19 cellular contexts compared by ENCODE assay signal in genomic region chr3:157868881-157869280, GRCh38.
"Had no signal": no experiment of that assay in that cellular context is flagged by ENCODE, and none has a peak within 500 bp of the region (broad histone marks: within the 10 kb centered on the region; RNA-seq: fewer than 3 reads in every experiment).

No MANE protein-coding gene starts in this region.

- H3K27ac ChIP-seq: upper lobe of left lung, WERI-Rb-1 had no signal

- H3K4me1 ChIP-seq: upper lobe of left lung had no signal

- ATAC-seq: activated T-cell treated with anti-CD3 and anti-CD28 coated beads, Interleukin-2, amount 50 U/mL, for 4 hours; stimulated activated naive CD8-positive, alpha-beta T cell treated with anti-CD3 and anti-CD28 coated beads, Interleukin-15, amount 100 ng/mL, for 72 hours had no signal

- H3K9me3 Mint-ChIP-seq: activated T-cell treated with anti-CD3 and anti-CD28 coated beads, Interleukin-2, amount 50 U/mL, for 4 hours; activated T-helper 2 cell treated with anti-CD3 and anti-CD28 coated beads, Interferon-gamma antibody, Interleukin-2, Interleukin-4, amounts not matched to agents 10 μg/mL and 5 μg/mL and 100 μg/mL, durations not matched to agents 14 hours and 24 hours and 36 hours; dendritic cell treated with granulocyte-macrophage colony-stimulating factor and Interleukin-4, amounts not matched to agents 40 ng/mL and 50 ng/mL, for 4 days; naive B cell; neural crest cell; stimulated activated naive CD8-positive, alpha-beta T cell treated with anti-CD3 and anti-CD28 coated beads, Interleukin-15, amount 100 ng/mL, for 72 hours had no signal

- DNase-seq: activated CD4-positive, alpha-beta T cell treated with anti-CD3 and anti-CD28 coated beads for 1 hour; activated CD8-positive, alpha-beta memory T cell treated with anti-CD3 and anti-CD28 coated beads for 24 hours; activated CD8-positive, alpha-beta memory T cell treated with anti-CD3 and anti-CD28 coated beads, Interleukin-2, amount 50 U/mL, for 48 hours; activated naive CD4-positive, alpha-beta T cell; activated T-cell treated with anti-CD3 and anti-CD28 coated beads, Interleukin-2, amount 50 U/mL, for 4 hours; effector CD4-positive, alpha-beta T cell; erythroblast; kidney; naive B cell; occipital lobe; stimulated activated CD4-positive, alpha-beta T cell treated with anti-CD3 and anti-CD28 coated beads, Interleukin-12 subunit alpha, Interleukin-12 subunit beta, amount 100 ng/mL, for 4 hours; stimulated activated naive CD8-positive, alpha-beta T cell treated with anti-CD3 and anti-CD28 coated beads, Interleukin-15, amount 100 ng/mL, for 72 hours; upper lobe of left lung; WERI-Rb-1 had no signal

- H3K4me1 Mint-ChIP-seq: naive B cell; neural crest cell; stimulated activated naive CD8-positive, alpha-beta T cell treated with anti-CD3 and anti-CD28 coated beads, Interleukin-15, amount 100 ng/mL, for 72 hours had no signal

- H3K4me3 Mint-ChIP-seq: activated naive CD8-positive, alpha-beta T cell; activated T-cell treated with anti-CD3 and anti-CD28 coated beads, Interleukin-2, amount 50 U/mL, for 4 hours; dendritic cell treated with granulocyte-macrophage colony-stimulating factor and Interleukin-4, amounts not matched to agents 40 ng/mL and 50 ng/mL, for 4 days; naive B cell; neural crest cell; stimulated activated naive CD8-positive, alpha-beta T cell treated with anti-CD3 and anti-CD28 coated beads, Interleukin-15, amount 100 ng/mL, for 72 hours had no signal

- H3K9me3 ChIP-seq: upper lobe of left lung had no signal

- H3K27me3 Mint-ChIP-seq: activated naive CD8-positive, alpha-beta T cell; dendritic cell treated with granulocyte-macrophage colony-stimulating factor and Interleukin-4, amounts not matched to agents 40 ng/mL and 50 ng/mL, for 4 days; naive B cell had no signal

- H3K27ac Mint-ChIP-seq: activated naive CD8-positive, alpha-beta T cell; activated T-helper 2 cell treated with anti-CD3 and anti-CD28 coated beads, Interferon-gamma antibody, Interleukin-2, Interleukin-4, amounts not matched to agents 10 μg/mL and 5 μg/mL and 100 μg/mL, durations not matched to agents 14 hours and 24 hours and 36 hours; dendritic cell treated with granulocyte-macrophage colony-stimulating factor and Interleukin-4, amounts not matched to agents 40 ng/mL and 50 ng/mL, for 4 days; naive B cell; stimulated activated naive CD8-positive, alpha-beta T cell treated with anti-CD3 and anti-CD28 coated beads, Interleukin-15, amount 100 ng/mL, for 72 hours had no signal

- H3K36me3 Mint-ChIP-seq: activated naive CD8-positive, alpha-beta T cell; naive B cell had no signal

- H3K27me3 ChIP-seq: upper lobe of left lung had no signal

- H3K36me3 ChIP-seq: upper lobe of left lung, WERI-Rb-1 had no signal

- H3K4me3 ChIP-seq: lung, upper lobe of left lung had no signal
